8 cellular contexts compared by ENCODE assay signal in genomic region chr4:107719211-107719926, GRCh38. TPM values are rescaled to one million over a fixed set of nuclear protein-coding genes. Genes with fewer than 3 reads are reported as not detected.
DNase-seq lines count a peak whose midpoint lies in the region; ATAC-seq and TF ChIP-seq lines count a peak whose summit lies in the region.

No MANE protein-coding gene starts in this region.

- H3K4me3 ChIP-seq in effector memory CD4-positive, alpha-beta T cell (ENCODE audit: insufficient read depth, low read depth, low read length, poor library complexity, severe bottlenecking), result peak overlapping the region; percentile 82
- H3K4me3 ChIP-seq in mesodermal cell (ENCODE audit: extremely low read depth, insufficient read depth, low read length, poor library complexity, severe bottlenecking), result peak overlapping the region; percentile 80

- TF ChIP-seq CTCF in type B pancreatic cell (conservative IDR thresholded peaks at IDR 0.05), result no peak

- 0 to 1% methylated on average over 16 to 23 of the region's 28 CpGs for WGBS in mesodermal cell (ENCODE audit: insufficient coverage in 2 of 2), 2 experiments

- no peaks in the 10 kb centered on the region for H3K36me3 ChIP-seq in effector memory CD4-positive, alpha-beta T cell (ENCODE audit: control insufficient read depth, insufficient read depth, low read length)
- H3K36me3 ChIP-seq in mesodermal cell (ENCODE audit: control insufficient read depth, insufficient read depth, low read length), result peaks cover 29% of the 10 kb centered on the region

- H3K27me3 ChIP-seq in effector memory CD4-positive, alpha-beta T cell (replicated peaks; ENCODE audit: control insufficient read depth, insufficient read depth, low read length, poor library complexity, severe bottlenecking), result no peaks in the 10 kb centered on the region

- H3K9me3 Mint-ChIP-seq in type B pancreatic cell, result peaks cover 4% of the 10 kb centered on the region

- in situ Hi-C loops in Caki2 (cut with HindIII; ENCODE audit: low pct_unique_long_range_greater_than_20kb, low sequenced_read_pairs), result no loop called here

- DNase-seq in Caki2 (ENCODE audit: low read depth) (peak; percentile 31), SKM-1 treated with dmso at 0.1 percent for 144 hours (lab: John Stamatoyannopoulos, UW; ENCODE audit: unreplicated experiment) (peak; percentile 60), type B pancreatic cell (ENCODE audit: extremely low spot score, unreplicated experiment) (no peak), T1000 (lab: John Stamatoyannopoulos, UW) (no peak)
- DNase-seq in effector memory CD4-positive, alpha-beta T cell, result no peak

- H3K36me3 Mint-ChIP-seq in type B pancreatic cell, result peaks cover 21% of the 10 kb centered on the region

- H3K4me1 ChIP-seq in effector memory CD4-positive, alpha-beta T cell (ENCODE audit: control insufficient read depth, insufficient read depth, low read length, poor library complexity, severe bottlenecking), result peaks cover 15% of the 10 kb centered on the region
- peaks cover 7% of the 10 kb centered on the region for H3K4me1 ChIP-seq in mesodermal cell (ENCODE audit: control insufficient read depth, insufficient read depth, low read length, poor library complexity, severe bottlenecking)

- H3K27ac Mint-ChIP-seq in type B pancreatic cell, result peak overlapping the region; percentile 99

- peak; percentile 17 for ATAC-seq in GM19455 (IDR thresholded peaks at IDR 0.05; ENCODE audit: unreplicated experiment)
- ATAC-seq in HG03571 (IDR thresholded peaks at IDR 0.05; ENCODE audit: unreplicated experiment), result peak; percentile 9

- no peaks in the 10 kb centered on the region for H3K27me3 Mint-ChIP-seq in type B pancreatic cell

- peaks cover 40% of the 10 kb centered on the region for H3K4me1 Mint-ChIP-seq in type B pancreatic cell (ENCODE audit: unreplicated experiment)

- H3K4me3 Mint-ChIP-seq in type B pancreatic cell, result peak overlapping the region; percentile 99

- no peaks in the 10 kb centered on the region for H3K9me3 ChIP-seq in effector memory CD4-positive, alpha-beta T cell (ENCODE audit: control insufficient read depth, low read length)
- no peaks in the 10 kb centered on the region for H3K9me3 ChIP-seq in mesodermal cell (ENCODE audit: control insufficient read depth, low read length)

- H3K27ac ChIP-seq in effector memory CD4-positive, alpha-beta T cell (ENCODE audit: insufficient read depth, low read length, poor library complexity, severe bottlenecking), result peak overlapping the region; percentile 62
- H3K27ac ChIP-seq in mesodermal cell (ENCODE audit: low read depth, low read length, severe bottlenecking), result peak overlapping the region; percentile 62

RNA-seq across cellular contexts. Expression of gene PAPSS1, which starts 0.7 kb away (rescaled TPM):
- total RNA-seq in Caki2 (2014; rRNA removed; shearing (Covaris generic); ENCODE audit: low replicate concordance), result 10.7 and 22.1 TPM in 2 replicates
- polyA plus RNA-seq in mesodermal cell (2013, experiment 1 of 2), result 187 TPM
- polyA plus RNA-seq in mesodermal cell (2013, experiment 2 of 2), result 177 TPM
- total RNA-seq in type B pancreatic cell (ENCODE audit: low replicate concordance), result 67.9 and 82.0 TPM in 2 replicates

Comparison
In these comparisons a context has a peak if more than half of its experiments do, and no peak if none do; other contexts are left out.
1. DNase-seq: peak in Caki2 (single experiment) and SKM-1 treated with dmso at 0.1 percent for 144 hours (single experiment); none in effector memory CD4-positive, alpha-beta T cell (0 of 3), type B pancreatic cell (single experiment) and T1000 (single experiment).